In genomic region chr1:182293119-182293589, GRCh38 we compare ENCODE assay signal across 1 cellular context.
TF ChIP-seq lines count a peak whose summit lies in the region.

No MANE protein-coding gene starts in this region.

TF ChIP-seq in HepG2, 621 proteins besides CTCF, POLR2A, EP300 and RAD21 (continued from another document and continues in another):
- TF ChIP-seq PRDM15 (CRISPR knock-in tag; IDR thresholded peaks at IDR 0.05) (no peak), ZNF580 (CRISPR knock-in tag; IDR thresholded peaks at IDR 0.05; ENCODE audit: borderline replicate concordance, low read depth) (peak; percentile 44; the same call in 1 of the 2 replicates), ZNF891 (CRISPR knock-in tag; IDR thresholded peaks at IDR 0.05) (no peak), DR1 (CRISPR knock-in tag; IDR thresholded peaks at IDR 0.05) (no peak), BCL6 (CRISPR knock-in tag; IDR thresholded peaks at IDR 0.05) (peak; percentile 89), ZNF563 (CRISPR knock-in tag; IDR thresholded peaks at IDR 0.05) (no peak), PBX3 (CRISPR knock-in tag; IDR thresholded peaks at IDR 0.05; ENCODE audit: borderline replicate concordance) (no peak), ZNF24 (IDR thresholded peaks at IDR 0.05) (no peak), ATF7 (IDR thresholded peaks at IDR 0.05) (no peak), ATF7 (CRISPR knock-in tag; IDR thresholded peaks at IDR 0.05) (0 out of 2 replicates have a peak, but pooled peaks have one; percentile 44), MIER2 (CRISPR knock-in tag; IDR thresholded peaks at IDR 0.05) (0 out of 2 replicates have a peak, but pooled peaks have one; percentile 58), ZBTB7A (CRISPR knock-in tag; IDR thresholded peaks at IDR 0.05) (no peak), RFXANK (CRISPR knock-in tag; IDR thresholded peaks at IDR 0.05) (no peak), ZNF253 (CRISPR knock-in tag; IDR thresholded peaks at IDR 0.05; ENCODE audit: borderline replicate concordance) (no peak), ZFAT (CRISPR knock-in tag; conservative IDR thresholded peaks at IDR 0.05) (no peak), RFXAP (CRISPR knock-in tag; IDR thresholded peaks at IDR 0.05; ENCODE audit: borderline replicate concordance) (no peak), GMEB1 (CRISPR knock-in tag; IDR thresholded peaks at IDR 0.05; ENCODE audit: borderline replicate concordance) (peak; percentile 26; the same call in 1 of the 2 replicates), ZNF713 (CRISPR knock-in tag; IDR thresholded peaks at IDR 0.05) (no peak), ZNF772 (CRISPR knock-in tag; IDR thresholded peaks at IDR 0.05) (no peak), MLXIP (CRISPR knock-in tag; IDR thresholded peaks at IDR 0.05; ENCODE audit: borderline replicate concordance) (peak; percentile 43; the same call in 1 of the 2 replicates), ZNF383 (CRISPR knock-in tag; IDR thresholded peaks at IDR 0.05; ENCODE audit: borderline replicate concordance) (no peak), MTA1 (CRISPR knock-in tag; IDR thresholded peaks at IDR 0.05; ENCODE audit: borderline replicate concordance) (no peak), FUBP1 (CRISPR knock-in tag; IDR thresholded peaks at IDR 0.05; ENCODE audit: borderline replicate concordance) (no peak), ZNF333 (CRISPR knock-in tag; IDR thresholded peaks at IDR 0.05; ENCODE audit: borderline replicate concordance) (no peak), TFDP2 (CRISPR knock-in tag; IDR thresholded peaks at IDR 0.05) (no peak), ZNF768 (CRISPR knock-in tag; IDR thresholded peaks at IDR 0.05) (no peak), IRF2 (CRISPR knock-in tag; IDR thresholded peaks at IDR 0.05) (peak; percentile 77), KMT2B (CRISPR knock-in tag; IDR thresholded peaks at IDR 0.05) (no peak; the same call in 1 of the 2 replicates), PCBP1 (IDR thresholded peaks at IDR 0.05; ENCODE audit: borderline replicate concordance, low read depth, low read length) (no peak), U2AF2 (IDR thresholded peaks at IDR 0.05; ENCODE audit: low read depth, low read length) (no peak), SIN3B (IDR thresholded peaks at IDR 0.05; ENCODE audit: low read length) (no peak), HNF4G (IDR thresholded peaks at IDR 0.05; ENCODE audit: borderline replicate concordance, low read depth, low read length) (peak; percentile 76), HNF4G (CRISPR knock-in tag; IDR thresholded peaks at IDR 0.05; ENCODE audit: borderline replicate concordance, low read depth) (peak; percentile 26; the same call in 1 of the 2 replicates), FOXA1 (IDR thresholded peaks at IDR 0.05) (no peak), FOXA1 (CRISPR knock-in tag; IDR thresholded peaks at IDR 0.05) (no peak), DMAP1 (CRISPR knock-in tag; IDR thresholded peaks at IDR 0.05) (no peak), ZNF335 (CRISPR knock-in tag; IDR thresholded peaks at IDR 0.05) (peak; percentile 7; the same call in 1 of the 2 replicates), ZMAT3 (CRISPR knock-in tag; conservative IDR thresholded peaks at IDR 0.05) (no peak; the same call in 1 of the 2 replicates), HOXD1 (CRISPR knock-in tag; IDR thresholded peaks at IDR 0.05) (no peak), ZNF577 (CRISPR knock-in tag; IDR thresholded peaks at IDR 0.05; ENCODE audit: borderline replicate concordance, low read depth) (no peak), SNAPC2 (CRISPR knock-in tag; IDR thresholded peaks at IDR 0.05) (no peak), ZNF280D (CRISPR knock-in tag; IDR thresholded peaks at IDR 0.05) (peak; percentile 54; the same call in 1 of the 2 replicates), ZNF878 (CRISPR knock-in tag; IDR thresholded peaks at IDR 0.05) (no peak), ZBTB37 (CRISPR knock-in tag; IDR thresholded peaks at IDR 0.05) (no peak), ZNF414 (CRISPR knock-in tag; IDR thresholded peaks at IDR 0.05) (peak; percentile 57; the same call in 1 of the 2 replicates), SMAD3 (CRISPR knock-in tag; IDR thresholded peaks at IDR 0.05) (no peak; the same call in 1 of the 2 replicates)
